Comparison of ENCODE assay signal across 8 cellular contexts in the genomic region with DNA sequence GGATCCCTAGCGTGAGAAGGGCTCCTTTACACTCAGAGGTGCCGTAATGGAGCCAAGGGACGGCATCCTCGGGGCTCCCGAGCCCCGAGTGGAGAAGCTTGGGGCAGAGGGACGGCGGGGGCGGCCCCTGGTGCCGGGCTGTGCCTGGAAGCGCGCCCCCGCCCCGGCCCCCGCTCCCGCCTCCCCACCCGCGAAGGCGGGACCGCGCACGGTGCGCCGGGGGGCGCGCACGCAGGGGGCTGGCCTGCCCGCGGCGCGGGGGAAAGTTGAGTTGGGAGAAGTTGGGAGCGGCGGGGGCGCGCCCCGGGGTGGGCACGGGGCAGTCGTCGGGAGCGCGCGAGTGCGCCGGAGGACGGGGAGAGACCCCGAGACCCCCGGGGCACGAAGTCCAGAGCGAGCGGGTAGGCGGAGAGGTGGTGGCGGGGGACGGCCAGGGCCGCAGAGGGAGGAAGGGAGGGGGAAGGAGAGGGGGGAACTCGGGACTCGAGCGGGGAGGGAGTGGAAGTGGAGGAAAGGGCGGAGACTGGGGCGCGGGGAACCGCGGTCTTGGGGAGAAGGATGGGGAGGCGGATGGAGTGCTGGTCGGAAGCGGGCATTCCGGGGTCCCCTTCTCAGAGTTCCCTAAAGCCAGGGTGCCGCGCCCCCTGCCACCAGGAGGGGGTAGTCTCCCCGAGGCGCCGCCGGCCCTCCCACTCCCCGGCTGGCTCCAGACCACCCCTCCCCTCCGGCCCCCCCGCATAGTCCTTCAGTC. TPM values are rescaled to one million over a fixed set of nuclear protein-coding genes. Genes with fewer than 3 reads are reported as not detected.
DNase-seq lines count a peak whose midpoint lies in the region; ATAC-seq, FAIRE-seq and TF ChIP-seq lines count a peak whose summit lies in the region.

A gene with protein sequence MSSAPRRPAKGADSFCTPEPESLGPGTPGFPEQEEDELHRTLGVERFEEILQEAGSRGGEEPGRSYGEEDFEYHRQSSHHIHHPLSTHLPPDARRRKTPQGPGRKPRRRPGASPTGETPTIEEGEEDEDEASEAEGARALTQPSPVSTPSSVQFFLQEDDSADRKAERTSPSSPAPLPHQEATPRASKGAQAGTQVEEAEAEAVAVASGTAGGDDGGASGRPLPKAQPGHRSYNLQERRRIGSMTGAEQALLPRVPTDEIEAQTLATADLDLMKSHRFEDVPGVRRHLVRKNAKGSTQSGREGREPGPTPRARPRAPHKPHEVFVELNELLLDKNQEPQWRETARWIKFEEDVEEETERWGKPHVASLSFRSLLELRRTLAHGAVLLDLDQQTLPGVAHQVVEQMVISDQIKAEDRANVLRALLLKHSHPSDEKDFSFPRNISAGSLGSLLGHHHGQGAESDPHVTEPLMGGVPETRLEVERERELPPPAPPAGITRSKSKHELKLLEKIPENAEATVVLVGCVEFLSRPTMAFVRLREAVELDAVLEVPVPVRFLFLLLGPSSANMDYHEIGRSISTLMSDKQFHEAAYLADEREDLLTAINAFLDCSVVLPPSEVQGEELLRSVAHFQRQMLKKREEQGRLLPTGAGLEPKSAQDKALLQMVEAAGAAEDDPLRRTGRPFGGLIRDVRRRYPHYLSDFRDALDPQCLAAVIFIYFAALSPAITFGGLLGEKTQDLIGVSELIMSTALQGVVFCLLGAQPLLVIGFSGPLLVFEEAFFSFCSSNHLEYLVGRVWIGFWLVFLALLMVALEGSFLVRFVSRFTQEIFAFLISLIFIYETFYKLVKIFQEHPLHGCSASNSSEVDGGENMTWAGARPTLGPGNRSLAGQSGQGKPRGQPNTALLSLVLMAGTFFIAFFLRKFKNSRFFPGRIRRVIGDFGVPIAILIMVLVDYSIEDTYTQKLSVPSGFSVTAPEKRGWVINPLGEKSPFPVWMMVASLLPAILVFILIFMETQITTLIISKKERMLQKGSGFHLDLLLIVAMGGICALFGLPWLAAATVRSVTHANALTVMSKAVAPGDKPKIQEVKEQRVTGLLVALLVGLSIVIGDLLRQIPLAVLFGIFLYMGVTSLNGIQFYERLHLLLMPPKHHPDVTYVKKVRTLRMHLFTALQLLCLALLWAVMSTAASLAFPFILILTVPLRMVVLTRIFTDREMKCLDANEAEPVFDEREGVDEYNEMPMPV (plus strand): TSS at position 228 of the 751 bp plus-strand sequence. CDS start 2,399 bp downstream, outside the sequence.

- no peaks in the 10 kb centered on the region for H3K27me3 ChIP-seq in CD4-positive, alpha-beta memory T cell (ENCODE audit: insufficient read depth, low read length)
- H3K27me3 ChIP-seq in HUES6 (ENCODE audit: control insufficient read depth, insufficient read depth, low read length) (peaks cover 12% of the 10 kb centered on the region; the same call in 1 of the 2 replicates), neuron (ENCODE audit: insufficient read depth, low read length) (no peaks in the 10 kb centered on the region), testis (no peaks in the 10 kb centered on the region)

- peak within 1 kb of the TSS; percentile 71 for H3K9ac ChIP-seq in HUES6 (ENCODE audit: low read length)

- H3K27ac ChIP-seq in CD4-positive, alpha-beta memory T cell (ENCODE audit: low read depth, low read length): peak within 1 kb of the TSS; percentile 85
- H3K27ac ChIP-seq in HUES6 (ENCODE audit: low read depth, low read length) (no peak within 1 kb of the TSS; the same call in 1 of the 2 replicates), testis (peak within 1 kb of the TSS; percentile 84 to 98)

- TF ChIP-seq POLR2A in testis (IDR thresholded peaks at IDR 0.05): no peak

- no peaks in the 10 kb centered on the region for H3K9me3 ChIP-seq in CD4-positive, alpha-beta memory T cell (ENCODE audit: control insufficient read depth in 1 of 2, low read length in 2 of 2)
- H3K9me3 ChIP-seq in HUES6 (ENCODE audit: control insufficient read depth, insufficient read depth, low read depth, low read length): no peaks in the 10 kb centered on the region
- H3K9me3 ChIP-seq in neuron (ENCODE audit: low read length): no peaks in the 10 kb centered on the region
- H3K9me3 ChIP-seq in testis: no peaks in the 10 kb centered on the region

- H2AFZ ChIP-seq in neuron (ENCODE audit: low read depth, low read length): peak within 1 kb of the TSS; percentile 35

- CTCF ChIA-PET in CD4-positive, alpha-beta memory T cell (lab: Charles Lee; ENCODE audit: partially characterized antibody): interaction anchor here (1.2 to 1.7 kb wide), 2 partner anchors 45 to 51 kb away, joined by 3 to 5 read pairs; no protein-coding TSS in a partner anchor
- CTCF ChIA-PET in activated naive CD4-positive, alpha-beta T cell treated with anti-CD3 and anti-CD28 coated beads for 36 hours (lab: Charles Lee): interaction anchor here (0.8 to 1.6 kb wide), 4 partner anchors 14 to 65 kb away, joined by 4 to 9 read pairs (median 6); no protein-coding TSS in a partner anchor

- 1% methylated on average over 14 to 64 of the region's 75 CpGs for WGBS in testis, 2 donors

- POLR2A ChIA-PET in CD4-positive, alpha-beta memory T cell (lab: Charles Lee; ENCODE audit: partially characterized antibody): interaction anchor here (1.0 to 5.0 kb wide), 11 partner anchors 17 to 51 kb away, joined by 3 to 68 read pairs (median 6); a partner anchor contains a TSS

- H3K4me3 Mint-ChIP-seq in CD4-positive, alpha-beta memory T cell: peak within 1 kb of the TSS; percentile 86 to 97 (median 94)
- H3K4me3 Mint-ChIP-seq in activated naive CD4-positive, alpha-beta T cell treated with anti-CD3 and anti-CD28 coated beads for 36 hours: peak within 1 kb of the TSS; percentile 85

- peaks cover 2% of the 10 kb centered on the region for H3K36me3 ChIP-seq in CD4-positive, alpha-beta memory T cell (ENCODE audit: insufficient read depth, low read length)
- peaks cover 3% of the 10 kb centered on the region for H3K36me3 ChIP-seq in HUES6 (ENCODE audit: control insufficient read depth, insufficient read depth, low read length)
- peaks cover 3% of the 10 kb centered on the region for H3K36me3 ChIP-seq in neuron (ENCODE audit: insufficient read depth, low read length)
- no peaks in the 10 kb centered on the region for H3K36me3 ChIP-seq in testis (ENCODE audit: low read depth, missing control alignments)

- TF ChIP-seq CTCF in testis (IDR thresholded peaks at IDR 0.05): peak; percentile 18 to 51 (median 19)

- intact Hi-C loops in CD4-positive, alpha-beta memory T cell (cut with micrococcal nuclease): loop anchor here (1.0 to 2.0 kb wide), 3 partner anchors 41 to 167 kb away; a partner anchor contains a TSS
- intact Hi-C loops in activated naive CD4-positive, alpha-beta T cell treated with anti-CD3 and anti-CD28 coated beads for 36 hours (cut with micrococcal nuclease): loop anchor here (1.0 kb wide), 1 partner anchor 52 kb away; no protein-coding TSS in a partner anchor
- intact Hi-C loops in testis (cut with DNase I; ENCODE audit: low total_unique reads): no loop called here

- peak within 1 kb of the TSS; percentile 45 to 70 for H3K4me3 ChIP-seq in CD4-positive, alpha-beta memory T cell (ENCODE audit: low read length in 2 of 2)
- H3K4me3 ChIP-seq in HUES6 (ENCODE audit: low read depth, low read length): peak within 1 kb of the TSS; percentile 86
- peak within 1 kb of the TSS; percentile 79 for H3K4me3 ChIP-seq in neuron (ENCODE audit: low read length)
- peak within 1 kb of the TSS; percentile 86 to 93 for H3K4me3 ChIP-seq in testis

- peak within 1 kb of the TSS; percentile 85 to 99 (median 96) for H3K27ac Mint-ChIP-seq in CD4-positive, alpha-beta memory T cell
- peak within 1 kb of the TSS; percentile 89 for H3K27ac Mint-ChIP-seq in activated naive CD4-positive, alpha-beta T cell treated with anti-CD3 and anti-CD28 coated beads for 36 hours

- peaks cover 0 to 23% of the 10 kb centered on the region in 2 donors for H3K36me3 Mint-ChIP-seq in CD4-positive, alpha-beta memory T cell
- no peaks in the 10 kb centered on the region for H3K36me3 Mint-ChIP-seq in activated naive CD4-positive, alpha-beta T cell treated with anti-CD3 and anti-CD28 coated beads for 36 hours (ENCODE audit: low read depth)

- H3K4me1 ChIP-seq in CD4-positive, alpha-beta memory T cell (ENCODE audit: insufficient read depth, low read length): peaks cover 41% of the 10 kb centered on the region
- H3K4me1 ChIP-seq in HUES6 (ENCODE audit: control insufficient read depth, insufficient read depth, low read length): peaks cover 43% of the 10 kb centered on the region
- peaks cover 29% of the 10 kb centered on the region for H3K4me1 ChIP-seq in neuron (ENCODE audit: insufficient read depth, low read length)
- peaks cover 45% of the 10 kb centered on the region for H3K4me1 ChIP-seq in testis

- H3K9me3 Mint-ChIP-seq in CD4-positive, alpha-beta memory T cell: no peaks in the 10 kb centered on the region
- no peaks in the 10 kb centered on the region for H3K9me3 Mint-ChIP-seq in activated naive CD4-positive, alpha-beta T cell treated with anti-CD3 and anti-CD28 coated beads for 36 hours

- DNase-seq in CD4-positive, alpha-beta memory T cell: peak; percentile 60 to 79 (median 69)
- peak; percentile 70 for DNase-seq in SK-N-DZ (ENCODE audit: low spot score)
- DNase-seq in activated naive CD4-positive, alpha-beta T cell treated with anti-CD3 and anti-CD28 coated beads for 36 hours: peak; percentile 71
- DNase-seq in frontal cortex (ENCODE audit: low spot score in 2 of 2): peak; percentile 95 to 96
- peak; percentile 89 for DNase-seq in testis

- peak; percentile 26 for ATAC-seq in GM19438 (IDR thresholded peaks at IDR 0.05; ENCODE audit: low read depth, unreplicated experiment)

- H3K27me3 Mint-ChIP-seq in CD4-positive, alpha-beta memory T cell: peaks cover 0 to 2% of the 10 kb centered on the region in 2 donors
- no peaks in the 10 kb centered on the region for H3K27me3 Mint-ChIP-seq in activated naive CD4-positive, alpha-beta T cell treated with anti-CD3 and anti-CD28 coated beads for 36 hours (ENCODE audit: low read depth)

- FAIRE-seq in frontal cortex (lab: Jason Lieb, UNC): no peak

- peaks cover 18 to 51% (median 36%) of the 10 kb centered on the region in 4 donors for H3K4me1 Mint-ChIP-seq in CD4-positive, alpha-beta memory T cell
- peaks cover 35% of the 10 kb centered on the region for H3K4me1 Mint-ChIP-seq in activated naive CD4-positive, alpha-beta T cell treated with anti-CD3 and anti-CD28 coated beads for 36 hours (ENCODE audit: low read depth)

RNA-seq across cellular contexts. Expression of the gene that starts here (rescaled TPM):
- total RNA-seq in CD4-positive, alpha-beta memory T cell: 10 to 100 TPM; 82.7 to 84.7 TPM
- 10 to 100 TPM; 12.8 to 24.3 TPM for polyA plus RNA-seq in CD4-positive, alpha-beta memory T cell
- polyA plus RNA-seq in SK-N-DZ (2014; cell fraction: cytosol; rRNA removed): 69.8 and 71.2 TPM in 2 replicates
- 202 and 231 TPM in 2 replicates for polyA plus RNA-seq in SK-N-DZ (2014; cell fraction: nucleus; rRNA removed)
- 10 to 100 TPM; 25.6 to 29.7 TPM for total RNA-seq in activated naive CD4-positive, alpha-beta T cell treated with anti-CD3 and anti-CD28 coated beads for 36 hours
- 10.6 TPM for total RNA-seq in frontal cortex
- total RNA-seq in testis: 100 to 1,000 TPM; 147 to 153 TPM
- 68.9 TPM for polyA plus RNA-seq in testis (ENCODE audit: insufficient read depth, low read depth, low replicate concordance)
